8 cellular contexts compared by ENCODE assay signal in the genomic region with DNA sequence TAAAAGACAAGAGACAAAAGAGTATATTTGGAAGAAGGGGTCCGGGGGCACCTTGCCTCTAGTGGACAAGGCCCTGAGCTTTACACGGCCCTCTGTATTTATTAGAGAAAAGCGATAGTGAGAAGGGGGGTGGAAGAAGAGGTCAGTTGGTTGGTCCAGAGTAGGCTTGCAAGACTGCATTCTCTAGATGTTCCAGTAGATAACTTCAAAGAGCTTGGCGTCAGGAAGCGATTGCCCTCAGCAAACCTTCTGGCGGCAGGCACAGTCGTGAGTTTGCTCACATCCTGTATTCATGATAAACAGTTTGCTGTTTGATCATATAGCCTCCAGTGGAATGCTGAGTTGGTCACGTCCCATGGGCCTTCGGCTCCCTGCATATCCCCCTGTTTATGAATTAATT. TPM values are rescaled to one million over a fixed set of nuclear protein-coding genes. Genes with fewer than 3 reads are reported as not detected.
"Had no signal": no experiment of that assay in that cellular context is flagged by ENCODE, and none has a peak within 500 bp of the region (broad histone marks: within the 10 kb centered on the region; RNA-seq: fewer than 3 reads in every experiment).

No MANE protein-coding gene starts in this region.

RNA-seq across cellular contexts. Expression of gene FPR3, which starts 9.8 kb away (rescaled TPM):
- total RNA-seq: activated CD4-positive, alpha-beta memory T cell treated with anti-CD3 and anti-CD28 coated beads for 36 hours; activated naive CD4-positive, alpha-beta T cell treated with anti-CD3 and anti-CD28 coated beads, Interleukin-2, amount 50 U/mL, for 72 hours; activated T-helper 1 cell treated with anti-CD3 and anti-CD28 coated beads, Interleukin-12 subunit alpha, Interleukin-12 subunit beta, Interleukin-2, Interleukin-4 antibody, amounts not matched to agents 30 ng/mL and 10 ng/mL and 1 ng/mL, durations not matched to agents 14 hours and 24 hours and 36 hours; neural crest cell; progenitor cell of endocrine pancreas; T-helper 1 cell treated with Interleukin-12 subunit alpha and Interleukin-12 subunit beta and Interleukin-4 antibody, amounts not matched to agents 30 ng/mL and 1 ng/mL, for 36 hours had no signal

RNA-seq across cellular contexts. Expression of gene FPR2, which starts 43.8 kb away (rescaled TPM):
- total RNA-seq: activated B cell treated with CpG ODN at 0.5 μM for 24 hours; activated CD4-positive, alpha-beta memory T cell treated with anti-CD3 and anti-CD28 coated beads for 36 hours; activated naive CD4-positive, alpha-beta T cell treated with anti-CD3 and anti-CD28 coated beads, Interleukin-2, amount 50 U/mL, for 72 hours; activated T-helper 1 cell treated with anti-CD3 and anti-CD28 coated beads, Interleukin-12 subunit alpha, Interleukin-12 subunit beta, Interleukin-2, Interleukin-4 antibody, amounts not matched to agents 30 ng/mL and 10 ng/mL and 1 ng/mL, durations not matched to agents 14 hours and 24 hours and 36 hours; dermis microvascular lymphatic vessel endothelial cell; neural crest cell; progenitor cell of endocrine pancreas; T-helper 1 cell treated with Interleukin-12 subunit alpha and Interleukin-12 subunit beta and Interleukin-4 antibody, amounts not matched to agents 30 ng/mL and 1 ng/mL, for 36 hours had no signal

RNA-seq across cellular contexts. Expression of gene FPR1, which starts 53.1 kb away (rescaled TPM):
- total RNA-seq: activated CD4-positive, alpha-beta memory T cell treated with anti-CD3 and anti-CD28 coated beads for 36 hours; activated naive CD4-positive, alpha-beta T cell treated with anti-CD3 and anti-CD28 coated beads, Interleukin-2, amount 50 U/mL, for 72 hours; activated T-helper 1 cell treated with anti-CD3 and anti-CD28 coated beads, Interleukin-12 subunit alpha, Interleukin-12 subunit beta, Interleukin-2, Interleukin-4 antibody, amounts not matched to agents 30 ng/mL and 10 ng/mL and 1 ng/mL, durations not matched to agents 14 hours and 24 hours and 36 hours; dermis microvascular lymphatic vessel endothelial cell; neural crest cell; progenitor cell of endocrine pancreas; T-helper 1 cell treated with Interleukin-12 subunit alpha and Interleukin-12 subunit beta and Interleukin-4 antibody, amounts not matched to agents 30 ng/mL and 1 ng/mL, for 36 hours had no signal
